ENCODE assay signal across 20 cellular contexts in genomic region chr22:50437511-50438304, GRCh38. TPM values are rescaled to one million over a fixed set of nuclear protein-coding genes. Genes with fewer than 3 reads are reported as not detected.
"Had no signal": no experiment of that assay in that cellular context is flagged by ENCODE, and none has a peak within 500 bp of the region (broad histone marks: within the 10 kb centered on the region; RNA-seq: fewer than 3 reads in every experiment).

No MANE protein-coding gene starts in this region.

- H3K27ac ChIP-seq: esophagus squamous epithelium, gastroesophageal sphincter, tibial artery, upper lobe of left lung, vagina had no signal

- H3K27ac Mint-ChIP-seq: dendritic cell treated with granulocyte-macrophage colony-stimulating factor and Interleukin-4, amounts not matched to agents 40 ng/mL and 50 ng/mL, for 4 days; immature natural killer cell; stimulated activated naive CD8-positive, alpha-beta T cell treated with anti-CD3 and anti-CD28 coated beads, Interleukin-15, Interleukin-2, amounts not matched to agents 100 ng/mL and 50 ng/mL, for 24 hours had no signal

- H3K4me3 Mint-ChIP-seq: dendritic cell treated with granulocyte-macrophage colony-stimulating factor and Interleukin-4, amounts not matched to agents 40 ng/mL and 50 ng/mL, for 4 days; effector memory CD8-positive, alpha-beta T cell; immature natural killer cell; naive thymus-derived CD8-positive, alpha-beta T cell; stimulated activated naive CD8-positive, alpha-beta T cell treated with anti-CD3 and anti-CD28 coated beads, Interleukin-15, Interleukin-2, amounts not matched to agents 100 ng/mL and 50 ng/mL, for 24 hours had no signal

- DNase-seq: effector memory CD8-positive, alpha-beta T cell; esophagus squamous epithelium; foreskin fibroblast; glutamatergic neuron; immature natural killer cell; small intestine; stimulated activated CD4-positive, alpha-beta T cell treated with anti-CD3 and anti-CD28 coated beads, Interleukin-2, amount 100 ng/mL, for 48 hours; tibial artery had no signal

- H3K4me3 ChIP-seq: esophagus squamous epithelium, gastroesophageal sphincter, mucosa of descending colon, tibial artery, upper lobe of left lung, vagina had no signal

- H3K27me3 ChIP-seq: esophagus squamous epithelium, gastroesophageal sphincter, tibial artery, upper lobe of left lung, vagina had no signal

- ATAC-seq: effector memory CD8-positive, alpha-beta T cell; gastroesophageal sphincter; mucosa of descending colon; naive thymus-derived CD8-positive, alpha-beta T cell had no signal

- H3K9me3 ChIP-seq: esophagus squamous epithelium, gastroesophageal sphincter, mucosa of descending colon, tibial artery, upper lobe of left lung, vagina had no signal

- H3K27me3 Mint-ChIP-seq: dendritic cell treated with granulocyte-macrophage colony-stimulating factor and Interleukin-4, amounts not matched to agents 40 ng/mL and 50 ng/mL, for 4 days; effector memory CD8-positive, alpha-beta T cell; naive thymus-derived CD8-positive, alpha-beta T cell; stimulated activated naive CD8-positive, alpha-beta T cell treated with anti-CD3 and anti-CD28 coated beads, Interleukin-15, Interleukin-2, amounts not matched to agents 100 ng/mL and 50 ng/mL, for 24 hours had no signal

- H3K4me1 ChIP-seq: gastroesophageal sphincter, tibial artery, upper lobe of left lung, vagina had no signal

- H3K9me3 Mint-ChIP-seq: dendritic cell treated with granulocyte-macrophage colony-stimulating factor and Interleukin-4, amounts not matched to agents 40 ng/mL and 50 ng/mL, for 4 days; effector memory CD8-positive, alpha-beta T cell; immature natural killer cell; naive thymus-derived CD8-positive, alpha-beta T cell; stimulated activated naive CD8-positive, alpha-beta T cell treated with anti-CD3 and anti-CD28 coated beads, Interleukin-15, Interleukin-2, amounts not matched to agents 100 ng/mL and 50 ng/mL, for 24 hours had no signal

RNA-seq across cellular contexts. Expression of gene ADM2, which starts 43.6 kb away (rescaled TPM):
- total RNA-seq: vagina had no signal
- polyA plus RNA-seq: neural cell had no signal

RNA-seq across cellular contexts. Expression of gene MIOX, which starts 49.0 kb away (rescaled TPM):
- total RNA-seq: epithelial cell of proximal tubule, esophagus squamous epithelium, gastroesophageal sphincter, lower leg skin, mucosa of descending colon, pulmonary artery endothelial cell, temporal lobe, upper lobe of left lung, vagina had no signal
- polyA plus RNA-seq: immature natural killer cell, neural cell had no signal
